Comparison of ENCODE assay signal across 9 cellular contexts in the genomic region with DNA sequence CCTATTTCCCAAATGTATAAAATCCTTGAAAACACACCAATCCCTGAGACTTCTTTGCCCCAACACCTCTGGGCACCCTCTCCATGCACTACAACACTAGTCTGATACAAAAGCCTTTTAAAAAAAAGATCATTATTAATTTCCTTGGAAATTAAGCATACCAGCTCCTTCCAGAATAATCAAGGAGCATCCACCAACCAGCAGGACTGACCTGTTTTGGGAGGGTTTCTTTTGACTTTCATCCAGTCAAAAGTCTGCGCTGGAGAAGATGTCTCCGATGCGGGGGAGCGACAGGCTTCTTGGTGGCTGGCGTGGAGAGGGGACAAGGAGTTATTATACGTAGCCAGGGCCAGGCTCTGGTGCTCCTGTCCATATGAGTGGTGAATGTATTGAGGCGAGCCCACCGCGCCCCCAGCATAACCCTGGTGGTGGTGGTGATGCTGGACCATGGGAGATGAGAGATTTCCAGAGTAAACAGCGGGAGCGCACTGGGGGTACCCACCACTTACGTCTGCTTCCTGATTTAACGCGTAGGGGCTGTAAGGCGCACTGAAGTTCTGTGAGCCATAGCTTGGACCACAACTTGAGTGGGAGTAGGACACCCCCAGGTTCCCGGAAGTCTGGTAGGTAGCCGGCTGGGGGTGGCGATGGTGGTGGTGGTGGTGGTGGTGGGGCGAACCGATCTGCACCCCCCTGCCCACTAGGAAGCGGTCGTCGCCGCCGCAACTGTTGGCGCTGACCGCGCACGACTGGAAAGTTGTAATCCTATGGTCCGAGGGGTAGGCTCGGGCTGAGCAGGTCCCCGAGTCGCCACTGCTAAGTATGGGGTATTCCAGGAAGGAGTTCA. TPM values are rescaled to one million over a fixed set of nuclear protein-coding genes. Genes with fewer than 3 reads are reported as not detected.
DNase-seq lines count a peak whose midpoint lies in the region; ATAC-seq and TF ChIP-seq lines count a peak whose summit lies in the region.
"Had no signal": no experiment of that assay in that cellular context is flagged by ENCODE, and none has a peak within 500 bp of the region (broad histone marks: within the 10 kb centered on the region; RNA-seq: fewer than 3 reads in every experiment).

No MANE protein-coding gene starts in this region.

- H3K36me3 ChIP-seq in mammary epithelial cell (ENCODE audit: insufficient read depth, low read length) = no peaks in the 10 kb centered on the region

- H2AFZ ChIP-seq in mammary epithelial cell (ENCODE audit: low read depth, low read length) = peak overlapping the region; percentile 86

- H3K27me3 ChIP-seq in mammary epithelial cell (ENCODE audit: insufficient read depth, low read length) = no peaks in the 10 kb centered on the region

- H3K4me3 Mint-ChIP-seq in natural killer cell = peak overlapping the region; percentile 91

- BruUV-seq in mammary epithelial cell (replicated peaks; lab: Mats Ljungman, UMichigan) = TSS peak; percentile 56

- dilution Hi-C loops in mammary epithelial cell (cut with HindIII; ENCODE audit: low sequenced_read_pairs) = loop anchor here (5.0 kb wide), 1 partner anchor 238 kb away; no protein-coding TSS in a partner anchor

- peaks cover 17% of the 10 kb centered on the region for H3K4me1 ChIP-seq in mammary epithelial cell (ENCODE audit: insufficient read depth, low read length)

- H3K36me3 Mint-ChIP-seq in natural killer cell = peaks cover 15% of the 10 kb centered on the region

- 1% methylated on average over 15 of the region's 33 CpGs for WGBS in mammary epithelial cell (ENCODE audit: low coverage, missing lambda C conversion rate)

- peaks cover 63% of the 10 kb centered on the region for H3K79me2 ChIP-seq in mammary epithelial cell (ENCODE audit: insufficient read depth, low read length)

- peak overlapping the region; percentile 45 for H3K27ac ChIP-seq in mammary epithelial cell (ENCODE audit: insufficient read depth, low read depth, low read length)

- intact Hi-C loops in mammary epithelial cell (cut with micrococcal nuclease) = loop anchor here (5.0 kb wide), 1 partner anchor 48 kb away; no protein-coding TSS in a partner anchor
- intact Hi-C loops in natural killer cell (cut with micrococcal nuclease) = loop anchor here (5.0 kb wide), 1 partner anchor 57 kb away; a partner anchor contains a TSS

- no peaks in the 10 kb centered on the region for H3K9me3 ChIP-seq in mammary epithelial cell (replicated peaks; ENCODE audit: insufficient read depth, low read length)

- in situ Hi-C loops in mammary epithelial cell (cut with MboI; ENCODE audit: low sequenced_read_pairs in 2 of 2) = no loop called here

- no peak for DNase-seq in Jurkat, Clone E6-1 (ENCODE audit: low read depth, low spot score)
- DNase-seq in mammary epithelial cell = peak; percentile 36
- DNase-seq in natural killer cell = peak; percentile 36
- no peak for DNase-seq in NCI-H2107 (lab: John Stamatoyannopoulos, UW)

- peak overlapping the region; percentile 83 for H3K4me3 ChIP-seq in Jurkat, Clone E6-1 (ENCODE audit: low read length)
- H3K4me3 ChIP-seq in mammary epithelial cell (replicated peaks in 1 of 3; ENCODE audit: insufficient read depth in 1 of 3, low read depth in 2 of 3, low read length in 3 of 3) = peak overlapping the region; percentile 81 to 97 (median 91)

- H3K9ac ChIP-seq in mammary epithelial cell (ENCODE audit: insufficient read depth, low read length) = peak overlapping the region; percentile 62

- H4K20me1 ChIP-seq in mammary epithelial cell (ENCODE audit: insufficient read depth, low read length) = no peaks in the 10 kb centered on the region

- peak overlapping the region; percentile 71 to 88 for H3K27ac Mint-ChIP-seq in natural killer cell

- no peak for TF ChIP-seq CTCF in mammary epithelial cell (conservative IDR thresholded peaks at IDR 0.05 in 1 of 2, IDR thresholded peaks at IDR 0.05 in 1 of 2; ENCODE audit: extremely low read depth in 1 of 2, insufficient read depth in 1 of 2, low read depth in 1 of 2, low read length in 2 of 2)
- TF ChIP-seq CTCF in natural killer cell (IDR thresholded peaks at IDR 0.05) = no peak

- H3K27me3 Mint-ChIP-seq in natural killer cell (ENCODE audit: low read depth in 2 of 2) = peaks cover 49 to 63% of the 10 kb centered on the region in 2 donors

- H3K9me3 Mint-ChIP-seq in natural killer cell = no peaks in the 10 kb centered on the region

- peaks cover 47 to 52% of the 10 kb centered on the region in 2 donors for H3K4me1 Mint-ChIP-seq in natural killer cell

- CTCF ChIA-PET in mammary epithelial cell (lab: Charles Lee; ENCODE audit: low non-redundant PET) = no interaction called here

- H3K4me2 ChIP-seq in mammary epithelial cell (ENCODE audit: insufficient read depth, low read depth, low read length) = peak overlapping the region; percentile 85

- ATAC-seq in GM19452 (IDR thresholded peaks at IDR 0.05; ENCODE audit: unreplicated experiment) = peak; percentile 10
- peak; percentile 24 to 29 (median 25) for ATAC-seq in natural killer cell
- ATAC-seq in GM18858 (IDR thresholded peaks at IDR 0.05; ENCODE audit: unreplicated experiment) = no peak
- no peak for ATAC-seq in GM21717 (IDR thresholded peaks at IDR 0.05; ENCODE audit: unreplicated experiment)
- ATAC-seq in GM19324 (IDR thresholded peaks at IDR 0.05; ENCODE audit: low FRiP score, unreplicated experiment) = no peak

RNA-seq across cellular contexts. Expression of a gene that starts 0.5 kb away (rescaled TPM):
- 6.4 TPM for polyA plus RNA-seq in Jurkat, Clone E6-1 (2012; ENCODE audit: insufficient read depth, insufficient read length)
- 1 to 10 TPM; 2.5 to 9.4 TPM for total RNA-seq in mammary epithelial cell
- 6.0 TPM for polyA plus RNA-seq in mammary epithelial cell
- polyA minus RNA-seq in mammary epithelial cell = 14.9 TPM
- 1 to 10 TPM in 2 of 3 donors, under 1 TPM in 1; 0.64 to 1.3 (median 1.1) TPM for total RNA-seq in natural killer cell

RNA-seq across cellular contexts. Expression of a gene that starts 7.2 kb away (rescaled TPM):
- not detected for polyA plus RNA-seq in Jurkat, Clone E6-1 (2012; ENCODE audit: insufficient read depth, insufficient read length)
- total RNA-seq in mammary epithelial cell (1 to 10 TPM in 1 of 2 donors, under 1 TPM in 1; 0.50 to 1.5 TPM), natural killer cell (not detected)
- polyA plus RNA-seq in mammary epithelial cell = 1.3 TPM
- polyA minus RNA-seq in mammary epithelial cell = 1.3 TPM
- total RNA-seq: T-helper 2 cell treated with Interferon-gamma antibody and Interleukin-4, amounts not matched to agents 100 ng/mL and 5 ng/mL, for 36 hours had no signal

RNA-seq across cellular contexts. Expression of a gene that starts 35.3 kb away (rescaled TPM):
- 1.5 TPM for polyA plus RNA-seq in Jurkat, Clone E6-1 (2012; ENCODE audit: insufficient read depth, insufficient read length)
- total RNA-seq in mammary epithelial cell (1 to 10 TPM in 1 of 2 donors, not detected in 1; 1.5 TPM), natural killer cell (1 to 10 TPM in 1 of 3 donors, under 1 TPM in 2; 0.52 to 2.1 (median 0.63) TPM)
- 1.8 TPM for polyA plus RNA-seq in mammary epithelial cell
- 9.3 TPM for polyA minus RNA-seq in mammary epithelial cell

RNA-seq across cellular contexts. Expression of a gene that starts 48.2 kb away (rescaled TPM):
- 8.4 TPM for polyA plus RNA-seq in Jurkat, Clone E6-1 (2012; ENCODE audit: insufficient read depth, insufficient read length)
- 10 to 100 TPM in 1 of 2 donors, 1 to 10 TPM in 1; 9.1 to 11.0 TPM for total RNA-seq in mammary epithelial cell
- polyA plus RNA-seq in mammary epithelial cell = 8.6 TPM
- 4.3 TPM for polyA minus RNA-seq in mammary epithelial cell
- total RNA-seq in natural killer cell = 10 to 100 TPM in 1 of 3 donors, under 1 TPM in 2; 0.29 to 13.0 (median 0.52) TPM
- total RNA-seq: T-helper 2 cell treated with Interferon-gamma antibody and Interleukin-4, amounts not matched to agents 100 ng/mL and 5 ng/mL, for 36 hours had no signal

RNA-seq across cellular contexts. Expression of a gene that starts 52.3 kb away (rescaled TPM):
- polyA plus RNA-seq in Jurkat, Clone E6-1 (2012; ENCODE audit: insufficient read depth, insufficient read length) = 11.1 TPM
- total RNA-seq in mammary epithelial cell (1 to 10 TPM; 3.1 to 4.7 TPM), natural killer cell (under 1 TPM; 0.28 to 0.65 (median 0.43) TPM)
- 0.71 TPM for polyA plus RNA-seq in mammary epithelial cell
- 1.1 TPM for polyA minus RNA-seq in mammary epithelial cell
- total RNA-seq: T-helper 2 cell treated with Interferon-gamma antibody and Interleukin-4, amounts not matched to agents 100 ng/mL and 5 ng/mL, for 36 hours had no signal

Comparison
In these comparisons a context has a peak if more than half of its experiments do, and no peak if none do; other contexts are left out.
1. ATAC-seq: peak in GM19452 (single experiment) and natural killer cell (3 of 3); none in GM18858 (single experiment), GM21717 (single experiment) and GM19324 (single experiment).
2. DNase-seq: peak in mammary epithelial cell (single experiment) and natural killer cell (single experiment); none in Jurkat, Clone E6-1 (single experiment) and NCI-H2107 (single experiment).